Comparison of ENCODE assay signal across 8 cellular contexts in genomic region chr12:64404470-64405446, GRCh38. TPM values are rescaled to one million over a fixed set of nuclear protein-coding genes. Genes with fewer than 3 reads are reported as not detected.
DNase-seq lines count a peak whose midpoint lies in the region; ATAC-seq and TF ChIP-seq lines count a peak whose summit lies in the region.

No MANE protein-coding gene starts in this region.

- H3K23ac ChIP-seq in IMR-90 (ENCODE audit: low read depth, low read length) = peak overlapping the region; percentile 100

- peak overlapping the region; percentile 99 for H3K4ac ChIP-seq in IMR-90 (ENCODE audit: low read depth, low read length)

- peak overlapping the region; percentile 100 for H2AK9ac ChIP-seq in IMR-90 (replicated peaks; ENCODE audit: low read depth, low read length, poor library complexity)

- peak; percentile 89 for DNase-seq in EL
- DNase-seq in IMR-90 = peak; percentile 91
- DNase-seq in T-helper 1 cell = peak; percentile 16 to 86 (median 27)
- DNase-seq in amygdala (lab: John Stamatoyannopoulos, UW) = peak in 35 of 56 donors; percentile 37 to 81 (median 56)
- DNase-seq in right cardiac atrium = peak in 2 of 3 donors; percentile 48 to 60

- H3K9ac ChIP-seq in IMR-90 (ENCODE audit: low read depth, low read length) = peak overlapping the region; percentile 99
- peak overlapping the region; percentile 80 for H3K9ac ChIP-seq in rectal smooth muscle tissue (ENCODE audit: low read length)

- ATAC-seq in GM21515 (IDR thresholded peaks at IDR 0.05; ENCODE audit: unreplicated experiment) (peak; percentile 37), IMR-90 (ENCODE audit: low read depth) (peak; percentile 59), right cardiac atrium (peak; percentile 68 to 72), HG02798 (IDR thresholded peaks at IDR 0.05; ENCODE audit: poor library complexity, unreplicated experiment) (no peak)

- intact Hi-C loops in IMR-90 (cut with micrococcal nuclease) (loop anchor here (5.0 kb wide), 2 partner anchors 217 to 577 kb away; no protein-coding TSS in a partner anchor), right cardiac atrium (cut with DNase I) (no loop called here)

- TF ChIP-seq CTCF in IMR-90 (conservative IDR thresholded peaks at IDR 0.05; ENCODE audit: low read depth, low read length) = no peak

- H3K36me3 ChIP-seq in IMR-90 (ENCODE audit: control insufficient read depth, insufficient read depth, low read length) (no peaks in the 10 kb centered on the region), rectal smooth muscle tissue (ENCODE audit: control insufficient read depth, insufficient read depth, low read length) (no peaks in the 10 kb centered on the region)

- WGBS in IMR-90 (ENCODE audit: extremely low coverage in 2 of 2, insufficient read length in 1 of 2), 2 experiments = 1% methylated on average over 37 of the region's 85 CpGs; no CpG with 5 or more reads in 1 of the 2 experiments
- under 1% methylated on average over 85 of the region's 85 CpGs for WGBS in right cardiac atrium

- H4K91ac ChIP-seq in IMR-90 (ENCODE audit: insufficient read depth, low read depth, low read length) = peak overlapping the region; percentile 98

- peaks cover 5% of the 10 kb centered on the region for H3K4me1 ChIP-seq in IMR-90 (ENCODE audit: control insufficient read depth, insufficient read depth, low read length)
- peaks cover 2% of the 10 kb centered on the region for H3K4me1 ChIP-seq in right cardiac atrium (ENCODE audit: control insufficient read depth, insufficient read depth, low read length)
- H3K4me1 ChIP-seq in rectal smooth muscle tissue (ENCODE audit: control insufficient read depth, insufficient read depth, low read length) = no peaks in the 10 kb centered on the region

- H3K18ac ChIP-seq in IMR-90 (ENCODE audit: low read depth, low read length) = peak overlapping the region; percentile 68

- H4K20me1 ChIP-seq in IMR-90 (ENCODE audit: insufficient read depth, low read length) = peaks cover 18% of the 10 kb centered on the region; the same call in 1 of the 2 replicates

- BruUV-seq in IMR-90 (replicated peaks; lab: Mats Ljungman, UMichigan) = no TSS peak

- peak overlapping the region; percentile 90 for H2BK15ac ChIP-seq in IMR-90 (ENCODE audit: low read depth, low read length)

- peaks cover 13 to 37% of the 10 kb centered on the region in 2 experiments; a peak in 3 of 4 replicates for H3K79me1 ChIP-seq in IMR-90 (ENCODE audit: low read depth in 1 of 2, low read length in 2 of 2)

- H3K9me3 ChIP-seq in IMR-90 (ENCODE audit: control insufficient read depth, insufficient read depth, low read length) (no peaks in the 10 kb centered on the region), right cardiac atrium (ENCODE audit: control insufficient read depth, low read length) (no peaks in the 10 kb centered on the region)

- peak overlapping the region; percentile 78 for H2AK5ac ChIP-seq in IMR-90 (ENCODE audit: low read depth, low read length)

- H3K4me3 ChIP-seq in IMR-90 (ENCODE audit: insufficient read depth, low read depth, low read length) (peak overlapping the region; percentile 77), right cardiac atrium (ENCODE audit: low read length) (peak overlapping the region; percentile 58), rectal smooth muscle tissue (ENCODE audit: low read length) (peak overlapping the region; percentile 90)

- peak overlapping the region; percentile 78 for H4K5ac ChIP-seq in IMR-90 (ENCODE audit: low read depth, low read length)

- H2AFZ ChIP-seq in IMR-90 (replicated peaks; ENCODE audit: low read length, poor library complexity) = peak overlapping the region; percentile 99

- peak overlapping the region; percentile 100 for H3K56ac ChIP-seq in IMR-90 (ENCODE audit: extremely low read depth, insufficient read depth, low read length)

- peak overlapping the region; percentile 96 for H3K14ac ChIP-seq in IMR-90 (replicated peaks; ENCODE audit: low read depth, low read length)

- POLR2A ChIA-PET in IMR-90 (lab: Charles Lee; ENCODE audit: unreplicated experiment) = interaction anchor here (0.6 kb wide), 1 partner anchor 318 kb away, joined by 4 read pairs; no protein-coding TSS in a partner anchor

- CTCF ChIA-PET in IMR-90 (lab: Yijun Ruan, JAX) = no interaction called here

- peak overlapping the region; percentile 65 to 99 for H4K8ac ChIP-seq in IMR-90 (ENCODE audit: low read depth in 2 of 2, low read length in 2 of 2)

- H3K9me1 ChIP-seq in IMR-90 (ENCODE audit: insufficient read depth, low read length) = peaks cover 4% of the 10 kb centered on the region

- H3K4me2 ChIP-seq in IMR-90 (ENCODE audit: low read depth, low read length) = peak overlapping the region; percentile 75

- in situ Hi-C loops in IMR-90 (cut with MboI; ENCODE audit: low sequenced_read_pairs) = no loop called here

- H2BK20ac ChIP-seq in IMR-90 (ENCODE audit: low read depth, low read length) = peak overlapping the region; percentile 48; the same call in 1 of the 2 replicates

- peak overlapping the region; percentile 85 for H2BK120ac ChIP-seq in IMR-90 (ENCODE audit: low read depth, low read length)

- peak overlapping the region; percentile 95 for H2BK5ac ChIP-seq in IMR-90 (ENCODE audit: low read depth, low read length, poor library complexity, severe bottlenecking)

- dilution Hi-C loops in IMR-90 (cut with HindIII; ENCODE audit: low sequenced_read_pairs, unreplicated experiment) = no loop called here

- H3K27me3 ChIP-seq in IMR-90 (ENCODE audit: control insufficient read depth, insufficient read depth, low read length) (no peaks in the 10 kb centered on the region), right cardiac atrium (ENCODE audit: control insufficient read depth, insufficient read depth) (no peaks in the 10 kb centered on the region), rectal smooth muscle tissue (ENCODE audit: control insufficient read depth, insufficient read depth, low read length) (no peaks in the 10 kb centered on the region)

- TF ChIP-seq POLR2A in IMR-90 (IDR thresholded peaks at IDR 0.05; ENCODE audit: low read depth, low read length) = peak; percentile 83

- TF ChIP-seq RAD21 in IMR-90 (IDR thresholded peaks at IDR 0.05; ENCODE audit: low read length) = no peak

- H3K27ac ChIP-seq in IMR-90 (ENCODE audit: insufficient read depth, low read length) (peak overlapping the region; percentile 97), right cardiac atrium (ENCODE audit: low read length) (peak overlapping the region; percentile 78), rectal smooth muscle tissue (ENCODE audit: low read depth, low read length) (peak overlapping the region; percentile 96)

TF ChIP-seq in IMR-90, 13 proteins besides CTCF, POLR2A, EP300 and RAD21:
- peak; percentile 70 for TF ChIP-seq MAZ (IDR thresholded peaks at IDR 0.05; ENCODE audit: borderline replicate concordance, low read depth, low read length)
- TF ChIP-seq ELK1 (IDR thresholded peaks at IDR 0.05; ENCODE audit: borderline replicate concordance, low read depth, low read length) = no peak
- TF ChIP-seq BHLHE40 (IDR thresholded peaks at IDR 0.05; ENCODE audit: low read depth, low read length) = no peak
- TF ChIP-seq CHD1 (IDR thresholded peaks at IDR 0.05; ENCODE audit: low read depth, low read length) = peak; percentile 58; the same call in 1 of the 2 replicates
- TF ChIP-seq MXI1 (IDR thresholded peaks at IDR 0.05; ENCODE audit: borderline replicate concordance, low read depth, low read length) = peak; percentile 87
- TF ChIP-seq, protein P1, sequence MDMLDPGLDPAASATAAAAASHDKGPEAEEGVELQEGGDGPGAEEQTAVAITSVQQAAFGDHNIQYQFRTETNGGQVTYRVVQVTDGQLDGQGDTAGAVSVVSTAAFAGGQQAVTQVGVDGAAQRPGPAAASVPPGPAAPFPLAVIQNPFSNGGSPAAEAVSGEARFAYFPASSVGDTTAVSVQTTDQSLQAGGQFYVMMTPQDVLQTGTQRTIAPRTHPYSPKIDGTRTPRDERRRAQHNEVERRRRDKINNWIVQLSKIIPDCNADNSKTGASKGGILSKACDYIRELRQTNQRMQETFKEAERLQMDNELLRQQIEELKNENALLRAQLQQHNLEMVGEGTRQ (IDR thresholded peaks at IDR 0.05; ENCODE audit: low read depth, low read length) = 0 out of 2 replicates have a peak, but pooled peaks have one; percentile 17
- peak; percentile 98 for TF ChIP-seq CEBPB (IDR thresholded peaks at IDR 0.05; ENCODE audit: low read depth, low read length)
- TF ChIP-seq FOS (IDR thresholded peaks at IDR 0.05; ENCODE audit: low read depth, low read length) = peak; percentile 3; the same call in 1 of the 2 replicates

RNA-seq across cellular contexts. Expression of gene XPOT, which starts 0.6 kb away (rescaled TPM):
- total RNA-seq in IMR-90 (2012; rRNA removed) (79.4 and 80.8 TPM in 2 replicates), right cardiac atrium (10 to 100 TPM; 25.1 to 33.3 (median 29.5) TPM)
- polyA plus RNA-seq in IMR-90 (2012; rRNA removed) (32.0 and 40.9 TPM in 2 replicates), right cardiac atrium (8.9 TPM)
- polyA plus RNA-seq in IMR-90 (2012; cell fraction: cytosol; rRNA removed) = 8.7 and 9.5 TPM in 2 replicates
- polyA plus RNA-seq in IMR-90 (2012; cell fraction: nucleus; rRNA removed; ENCODE audit: low replicate concordance) = 11.4 and 129 TPM in 2 replicates

RNA-seq across cellular contexts. Expression of gene C12orf56, which starts 14.2 kb away (rescaled TPM):
- total RNA-seq in IMR-90 (2012; rRNA removed) (not detected in 2 replicates), right cardiac atrium (not detected)
- polyA plus RNA-seq in IMR-90 (2012; rRNA removed) (0.09 TPM in 1 of 2 replicates, not detected in the other), right cardiac atrium (not detected)
- polyA plus RNA-seq in IMR-90 (2012; cell fraction: cytosol; rRNA removed) = 0.01 and 0.06 TPM in 2 replicates
- polyA plus RNA-seq in IMR-90 (2012; cell fraction: nucleus; rRNA removed; ENCODE audit: low replicate concordance) = 0.02 and 0.03 TPM in 2 replicates

RNA-seq across cellular contexts. Expression of gene TBK1, which starts 47.2 kb away (rescaled TPM):
- total RNA-seq in IMR-90 (2012; rRNA removed) (9.9 and 25.3 TPM in 2 replicates), right cardiac atrium (10 to 100 TPM; 13.2 to 14.7 (median 14.0) TPM)
- polyA plus RNA-seq in IMR-90 (2012; rRNA removed) (7.8 and 11.6 TPM in 2 replicates), right cardiac atrium (10.5 TPM)
- polyA plus RNA-seq in IMR-90 (2012; cell fraction: cytosol; rRNA removed) = 0.49 and 0.65 TPM in 2 replicates
- polyA plus RNA-seq in IMR-90 (2012; cell fraction: nucleus; rRNA removed; ENCODE audit: low replicate concordance) = 0.85 and 11.8 TPM in 2 replicates

Comparison
In these comparisons a context has a peak if more than half of its experiments do, and no peak if none do; other contexts are left out.
1. DNase-seq: peak in every context shown above with its lines; median percentile 91 in IMR-90; 89 in EL; 56 in amygdala; 54 in right cardiac atrium; 27 in T-helper 1 cell.